In the genomic region with DNA sequence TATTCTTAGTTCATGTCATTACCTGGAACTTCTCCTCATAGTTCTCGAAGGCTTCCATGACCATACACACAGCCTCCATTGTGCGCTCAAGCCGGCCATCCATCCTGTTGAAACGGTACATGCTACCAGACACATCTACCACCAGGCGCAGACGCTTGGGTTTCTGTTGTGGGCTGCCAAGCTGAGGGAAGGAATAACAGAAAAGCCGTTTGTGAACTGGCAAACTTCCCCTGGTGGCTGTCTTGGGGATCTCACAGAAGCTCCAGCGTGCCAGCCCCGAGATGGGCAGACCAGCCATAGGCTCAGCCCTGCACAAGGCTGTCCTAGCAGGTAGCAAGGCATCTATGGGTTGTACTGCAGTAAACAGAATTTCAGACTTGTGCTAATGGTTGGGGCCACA, we compare ENCODE assay signal across 13 cellular contexts.
DNase-seq lines count a peak whose midpoint lies in the region; ATAC-seq, FAIRE-seq and TF ChIP-seq lines count a peak whose summit lies in the region.
"Had no signal": no experiment of that assay in that cellular context is flagged by ENCODE, and none has a peak within 500 bp of the region (broad histone marks: within the 10 kb centered on the region; RNA-seq: fewer than 3 reads in every experiment).

No MANE protein-coding gene starts in this region.

- H3K4me1 ChIP-seq in HepG2 (ENCODE audit: insufficient read depth, low read length) (peaks cover 22% of the 10 kb centered on the region), right lobe of liver (no peaks in the 10 kb centered on the region), endodermal cell (ENCODE audit: control insufficient read depth, insufficient read depth, low read length) (no peaks in the 10 kb centered on the region), uterus (no peaks in the 10 kb centered on the region)

- no peaks in the 10 kb centered on the region for H4K20me1 ChIP-seq in HepG2 (ENCODE audit: insufficient read depth, low read length)
- H4K20me1 ChIP-seq: BLaER1 treated with 17β-estradiol and CSF1 and Interleukin-3, amounts not matched to agents 10 nM and 100 nM had no signal

- POLR2A ChIA-PET in HepG2 (lab: Yijun Ruan, JAX) (interaction anchor here (2.1 kb wide), 1 partner anchor 61 kb away, joined by 6 read pairs; no protein-coding TSS in a partner anchor), T-cell (lab: Charles Lee) (interaction anchor here (0.7 kb wide), 2 partner anchors 78 to 128 kb away, joined by 3 read pairs; no protein-coding TSS in a partner anchor)

- H3K9me3 ChIP-seq in HepG2 (ENCODE audit: low read length) (no peaks in the 10 kb centered on the region), right lobe of liver (no peaks in the 10 kb centered on the region), endodermal cell (ENCODE audit: control insufficient read depth, low read length) (no peaks in the 10 kb centered on the region), uterus (no peaks in the 10 kb centered on the region)
- H3K9me3 ChIP-seq: BLaER1 treated with 17β-estradiol and CSF1 and Interleukin-3, amounts not matched to agents 10 nM and 100 nM had no signal

- no peaks in the 10 kb centered on the region for H3K79me2 ChIP-seq in HepG2 (ENCODE audit: insufficient read depth, low read length)

- no peaks in the 10 kb centered on the region for H3K27me3 ChIP-seq in HepG2 (ENCODE audit: control insufficient read depth in 1 of 2, insufficient read depth in 2 of 2, low read length in 2 of 2)
- no peaks in the 10 kb centered on the region for H3K27me3 ChIP-seq in right lobe of liver
- H3K27me3 ChIP-seq in endodermal cell (ENCODE audit: control insufficient read depth, insufficient read depth, low read length, poor library complexity, severe bottlenecking): no peaks in the 10 kb centered on the region
- H3K27me3 ChIP-seq in uterus: no peaks in the 10 kb centered on the region
- H3K27me3 ChIP-seq: BLaER1 treated with 17β-estradiol and CSF1 and Interleukin-3, amounts not matched to agents 10 nM and 100 nM had no signal

- H3K4me3 Mint-ChIP-seq in T-cell (no peak overlapping the region), endodermal cell (no peak overlapping the region)

- H3K36me3 ChIP-seq in HepG2 (replicated peaks in 1 of 2; ENCODE audit: control insufficient read depth in 1 of 2, insufficient read depth in 2 of 2, low read length in 2 of 2): peaks cover 2 to 10% of the 10 kb centered on the region in 2 experiments; a peak in 3 of 5 replicates
- H3K36me3 ChIP-seq in right lobe of liver: peaks cover 0 to 8% (median 3%) of the 10 kb centered on the region in 4 donors
- peaks cover 14% of the 10 kb centered on the region for H3K36me3 ChIP-seq in endodermal cell (ENCODE audit: control insufficient read depth, insufficient read depth, low read length)
- H3K36me3 ChIP-seq in uterus: no peaks in the 10 kb centered on the region

- no TSS peak for BruUV-seq in HepG2 (replicated peaks; lab: Mats Ljungman, UMichigan)

- TF ChIP-seq RAD21 in HepG2 (CRISPR knock-in tag; IDR thresholded peaks at IDR 0.05): no peak

- no peak overlapping the region for H2AFZ ChIP-seq in HepG2 (ENCODE audit: low read length)

- CTCF ChIA-PET in HepG2 (lab: Yijun Ruan, JAX; ENCODE audit: low intra/inter-chr PET ratio, low total read pairs): no interaction called here
- CTCF ChIA-PET in T-cell (lab: Charles Lee): interaction anchor here (1.0 to 1.5 kb wide), 4 partner anchors 125 to 129 kb away, joined by 3 to 4 read pairs (median 3); no protein-coding TSS in a partner anchor

- 98% methylated on average over 9 of the region's 9 CpGs for WGBS in HepG2 (ENCODE audit: low lambda C conversion rate)
- WGBS in right lobe of liver (ENCODE audit: insufficient coverage, low coverage, low lambda C conversion rate, missing lambda C conversion rate): 91% methylated on average over 6 of the region's 9 CpGs
- WGBS in endodermal cell (ENCODE audit: insufficient coverage in 1 of 2, insufficient read length in 1 of 2), 2 experiments: 92 to 93% methylated on average over 3 to 9 of the region's 9 CpGs

- H3K36me3 Mint-ChIP-seq in T-cell: peaks cover 51% of the 10 kb centered on the region
- peaks cover 54% of the 10 kb centered on the region for H3K36me3 Mint-ChIP-seq in endodermal cell (ENCODE audit: low read depth)

- TF ChIP-seq EP300 in HepG2 (IDR thresholded peaks at IDR 0.05; ENCODE audit: low read depth in 2 of 2, low read length in 2 of 2) (no peak), HepG2 (CRISPR knock-in tag; IDR thresholded peaks at IDR 0.05; ENCODE audit: borderline replicate concordance) (no peak)

- TF ChIP-seq POLR2A in HepG2 (IDR thresholded peaks at IDR 0.05; ENCODE audit: insufficient read depth in 1 of 2, low read depth in 2 of 2, low read length in 2 of 2) (no peak), right lobe of liver (IDR thresholded peaks at IDR 0.05) (no peak), uterus (IDR thresholded peaks at IDR 0.05) (no peak)

- no peak overlapping the region for H3K27ac ChIP-seq in HepG2 (ENCODE audit: extremely low read length, insufficient read depth, low read length)
- no peak overlapping the region for H3K27ac ChIP-seq in right lobe of liver
- no peak overlapping the region for H3K27ac ChIP-seq in endodermal cell (ENCODE audit: low read depth, low read length)
- peak overlapping the region; percentile 17 for H3K27ac ChIP-seq in substantia nigra (ENCODE audit: low read depth, low read length, poor library complexity, severe bottlenecking)
- no peak overlapping the region for H3K27ac ChIP-seq in uterus
- H3K27ac ChIP-seq: VCaP had no signal

- no peak for TF ChIP-seq CTCF in HepG2 (CRISPR knock-in tag; IDR thresholded peaks at IDR 0.05)
- no peak for TF ChIP-seq CTCF in right lobe of liver (IDR thresholded peaks at IDR 0.05)
- peak; percentile 66 for TF ChIP-seq CTCF in endodermal cell (conservative IDR thresholded peaks at IDR 0.05)
- no peak for TF ChIP-seq CTCF in uterus (IDR thresholded peaks at IDR 0.05)

- H3K9ac ChIP-seq in HepG2 (ENCODE audit: insufficient read depth, low read depth, low read length) (no peak overlapping the region), endodermal cell (ENCODE audit: extremely low read depth, low read length, poor library complexity, severe bottlenecking) (no peak overlapping the region)

- FAIRE-seq in HepG2 (lab: Jason Lieb, UNC): no peak

- no peaks in the 10 kb centered on the region for H3K27me3 Mint-ChIP-seq in T-cell
- no peaks in the 10 kb centered on the region for H3K27me3 Mint-ChIP-seq in endodermal cell (ENCODE audit: insufficient read depth)

- intact Hi-C loops in HepG2 (cut with micrococcal nuclease; ENCODE audit: unreplicated experiment): no loop called here
- intact Hi-C loops in right lobe of liver (cut with DNase I): no loop called here
- intact Hi-C loops in uterus (cut with DNase I; ENCODE audit: low total_unique reads): no loop called here

- no peaks in the 10 kb centered on the region for H3K9me3 Mint-ChIP-seq in T-cell
- peaks cover 2% of the 10 kb centered on the region for H3K9me3 Mint-ChIP-seq in endodermal cell

- peak; percentile 45; the same call in 1 of the 3 replicates for ATAC-seq in HepG2
- no peak for ATAC-seq in right lobe of liver
- ATAC-seq in T-cell (replicated peaks in 1 of 4): peak; percentile 61 to 82 (median 76)
- ATAC-seq in GM21723 (IDR thresholded peaks at IDR 0.05; ENCODE audit: unreplicated experiment): no peak
- ATAC-seq: right cardiac atrium had no signal

- H3K4me2 ChIP-seq in HepG2 (ENCODE audit: low read depth, low read length): no peak overlapping the region

- in situ Hi-C loops in HepG2 (cut with HindIII; ENCODE audit: extremely low pct_ligation_motif_present, low pct_unique_long_range_greater_than_20kb): no loop called here

- H3K4me3 ChIP-seq in HepG2 (replicated peaks in 1 of 3; ENCODE audit: insufficient read depth in 1 of 3, low read depth in 2 of 3, low read length in 3 of 3) (no peak overlapping the region), right lobe of liver (no peak overlapping the region), endodermal cell (ENCODE audit: low read length) (no peak overlapping the region), uterus (no peak overlapping the region)
- H3K4me3 ChIP-seq: BLaER1 treated with 17β-estradiol and CSF1 and Interleukin-3, amounts not matched to agents 10 nM and 100 nM had no signal

- H3K4me1 Mint-ChIP-seq in T-cell (peaks cover 0 to 11% (median 11%) of the 10 kb centered on the region in 3 donors), endodermal cell (peaks cover 9% of the 10 kb centered on the region)

- DNase-seq in HepG2 (ENCODE audit: low spot score) (no peak), right lobe of liver (no peak), T-cell (peak in 33 of 34 experiments; percentile 0 to 55 (median 30)), endodermal cell (peak; percentile 76), substantia nigra (lab: John Stamatoyannopoulos, UW) (peak in 4 of 49 donors; percentile 13 to 35 (median 26)), uterus (no peak), DMS153 (lab: John Stamatoyannopoulos, UW) (no peak)
- DNase-seq: aorta, NCI-H187, right cardiac atrium had no signal

- H3K27ac Mint-ChIP-seq in T-cell (peak overlapping the region; percentile 28 to 31), endodermal cell (no peak overlapping the region)

TF ChIP-seq in HepG2, 621 proteins besides CTCF, POLR2A, EP300 and RAD21 (continues in another document):
- TF ChIP-seq REPIN1 (CRISPR knock-in tag; IDR thresholded peaks at IDR 0.05; ENCODE audit: borderline replicate concordance, low read depth) (no peak), TIGD3 (CRISPR knock-in tag; IDR thresholded peaks at IDR 0.05; ENCODE audit: borderline replicate concordance) (no peak)

Comparison
In these comparisons a context has a peak if more than half of its experiments do, and no peak if none do; other contexts are left out.
1. ATAC-seq: peak in HepG2 (single experiment) and T-cell (4 of 4); none in right lobe of liver (0 of 4) and GM21723 (single experiment).
2. DNase-seq: peak in T-cell (33 of 34) and endodermal cell (single experiment); none in HepG2 (single experiment), right lobe of liver (0 of 3), uterus (0 of 2) and DMS153 (single experiment).